In the genomic region with DNA sequence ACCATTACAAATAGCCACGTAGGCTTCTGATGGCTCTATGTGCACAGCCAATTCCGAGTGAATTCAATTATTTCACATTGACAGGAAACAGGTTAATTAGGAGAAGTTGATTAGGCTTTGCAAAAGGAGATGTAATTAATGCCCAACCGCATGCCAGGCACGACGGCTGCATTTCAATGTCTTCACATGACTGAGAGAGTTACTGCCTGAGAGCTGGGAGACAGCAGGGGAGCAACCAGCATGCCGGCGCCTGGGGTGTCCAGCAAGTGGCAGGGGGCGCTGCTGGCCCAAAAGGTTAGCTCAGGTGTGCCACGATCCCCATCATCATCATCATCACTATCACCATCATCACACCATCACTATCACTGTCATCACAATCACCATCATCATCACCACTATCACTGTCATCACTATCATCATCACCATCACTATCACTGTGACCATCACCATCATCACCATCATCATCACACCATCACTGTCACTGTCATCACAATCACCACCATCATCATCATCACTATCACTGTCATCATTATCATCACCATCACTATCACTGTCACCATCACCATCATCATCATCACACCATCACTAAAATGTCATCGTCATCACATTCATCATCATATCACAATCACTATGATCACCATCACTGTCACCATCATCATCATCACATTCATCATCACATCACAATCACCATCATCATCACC, we compare ENCODE assay signal across 17 cellular contexts.
"Had no signal": no experiment of that assay in that cellular context is flagged by ENCODE, and none has a peak within 500 bp of the region (broad histone marks: within the 10 kb centered on the region; RNA-seq: fewer than 3 reads in every experiment).

No MANE protein-coding gene starts in this region.

- DNase-seq: activated CD4-positive, alpha-beta memory T cell treated with anti-CD3 and anti-CD28 coated beads, Interleukin-2, amount 10 ng/mL, durations not matched to agents 7 days and 5 days; activated CD4-positive, alpha-beta T cell treated with anti-CD3 and anti-CD28 coated beads, Interleukin-2, amount 10 ng/mL, durations not matched to agents 24 days and 14 days; activated gamma-delta T cell; activated naive CD4-positive, alpha-beta T cell treated with anti-CD3 and anti-CD28 coated beads, Interleukin-2, amount 50 U/mL, for 16 hours; activated naive CD8-positive, alpha-beta T cell treated with anti-CD3 and anti-CD28 coated beads, Interleukin-2, amount 50 U/mL, for 24 hours; activated T-cell treated with anti-CD3 and anti-CD28 coated beads for 4 hours; body of pancreas; effector CD4-positive, alpha-beta T cell; foreskin melanocyte; hypothalamus; left cardiac atrium; midbrain; occipital lobe; sigmoid colon; stimulated activated CD4-positive, alpha-beta T cell treated with anti-CD3 and anti-CD28 coated beads, Interleukin-2, amount 100 ng/mL, for 48 hours; tibial artery had no signal

- ATAC-seq: activated naive CD8-positive, alpha-beta T cell treated with anti-CD3 and anti-CD28 coated beads, Interleukin-2, amount 50 U/mL, for 24 hours; body of pancreas; left cardiac atrium had no signal

- H3K27me3 ChIP-seq: body of pancreas, sigmoid colon, tibial artery had no signal

- H3K36me3 ChIP-seq: sigmoid colon, tibial artery had no signal

- H3K4me3 ChIP-seq: body of pancreas, sigmoid colon, smooth muscle cell, tibial artery had no signal

- H3K4me2 ChIP-seq: smooth muscle cell had no signal

- H3K27ac ChIP-seq: body of pancreas, sigmoid colon, tibial artery had no signal

- H3K9me3 ChIP-seq: body of pancreas, sigmoid colon, tibial artery had no signal
